In the genomic region with DNA sequence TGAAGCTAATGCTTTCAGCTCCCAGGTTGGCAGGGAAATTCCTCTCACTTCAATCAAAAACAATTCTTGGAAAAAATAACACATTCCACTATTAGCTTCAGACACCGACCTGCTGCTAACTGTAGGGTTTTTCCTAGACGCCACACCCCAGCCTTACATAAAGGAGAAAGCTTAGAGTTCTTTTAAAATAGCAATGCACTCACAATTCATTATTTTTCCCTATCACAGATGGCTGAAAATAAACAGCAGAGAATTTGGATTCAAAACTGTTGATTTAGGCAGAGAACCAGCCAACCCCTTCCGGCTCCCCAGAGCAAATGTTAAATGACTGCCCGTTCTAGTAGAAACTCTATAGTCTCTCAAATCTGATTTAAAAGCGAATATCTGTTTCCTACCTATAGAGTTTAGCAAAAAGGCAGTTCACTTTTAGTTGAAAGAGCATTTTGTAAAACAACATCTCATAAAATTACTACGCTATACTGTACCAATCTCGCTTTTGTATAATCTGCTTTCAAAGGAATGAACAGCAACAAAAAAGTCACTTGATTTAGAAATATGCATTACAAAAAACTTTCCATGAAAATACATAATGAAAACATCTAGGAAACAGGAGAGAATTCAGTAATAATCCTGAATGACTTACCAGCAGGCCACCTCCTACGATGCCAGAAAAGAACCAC, we compare ENCODE assay signal across 8 cellular contexts. TPM values are rescaled to one million over a fixed set of nuclear protein-coding genes. Genes with fewer than 3 reads are reported as not detected.
DNase-seq lines count a peak whose midpoint lies in the region; ATAC-seq and TF ChIP-seq lines count a peak whose summit lies in the region.

No MANE protein-coding gene starts in this region.

- TF ChIP-seq POLR2A in breast epithelium (IDR thresholded peaks at IDR 0.05): no peak
- TF ChIP-seq POLR2A in stomach (IDR thresholded peaks at IDR 0.05): no peak

- H3K9me3 Mint-ChIP-seq in activated CD8-positive, alpha-beta memory T cell treated with anti-CD3 and anti-CD28 coated beads, Interleukin-2, amount 10 ng/mL, durations not matched to agents 7 days and 5 days (ENCODE audit: low read depth): no peaks in the 10 kb centered on the region
- H3K9me3 Mint-ChIP-seq in activated T-cell treated with anti-CD3 and anti-CD28 coated beads, Interleukin-2, amount 50 U/mL, for 4 hours: no peaks in the 10 kb centered on the region

- H3K27me3 Mint-ChIP-seq in activated CD8-positive, alpha-beta memory T cell treated with anti-CD3 and anti-CD28 coated beads, Interleukin-2, amount 10 ng/mL, durations not matched to agents 7 days and 5 days: peaks cover 18% of the 10 kb centered on the region
- H3K27me3 Mint-ChIP-seq in activated T-cell treated with anti-CD3 and anti-CD28 coated beads, Interleukin-2, amount 50 U/mL, for 4 hours (ENCODE audit: low read depth): peaks cover 6% of the 10 kb centered on the region

- no peaks in the 10 kb centered on the region for H3K9me3 ChIP-seq in breast epithelium
- H3K9me3 ChIP-seq in stomach: no peaks in the 10 kb centered on the region

- H3K27ac ChIP-seq in breast epithelium (peak overlapping the region; percentile 85 to 96), stomach (peak overlapping the region; percentile 82 to 93 (median 87))

- no peak for TF ChIP-seq EP300 in stomach (IDR thresholded peaks at IDR 0.05)

- H3K4me1 ChIP-seq in breast epithelium (peaks cover 0 to 1% of the 10 kb centered on the region in 2 donors), stomach (peaks cover 12 to 62% (median 42%) of the 10 kb centered on the region in 4 donors)

- H3K4me3 ChIP-seq in LNCaP clone FGC (ENCODE audit: low read depth, low read length) (peak overlapping the region; percentile 50), breast epithelium (peak overlapping the region; percentile 36 to 60 (median 59)), stomach (peak overlapping the region; percentile 34 to 55 (median 46))

- H3K4me1 Mint-ChIP-seq in activated CD8-positive, alpha-beta memory T cell treated with anti-CD3 and anti-CD28 coated beads, Interleukin-2, amount 10 ng/mL, durations not matched to agents 7 days and 5 days: no peaks in the 10 kb centered on the region
- no peaks in the 10 kb centered on the region for H3K4me1 Mint-ChIP-seq in activated T-cell treated with anti-CD3 and anti-CD28 coated beads, Interleukin-2, amount 50 U/mL, for 4 hours (ENCODE audit: low read depth)

- H3K4me3 Mint-ChIP-seq in activated CD8-positive, alpha-beta memory T cell treated with anti-CD3 and anti-CD28 coated beads, Interleukin-2, amount 10 ng/mL, durations not matched to agents 7 days and 5 days: no peak overlapping the region
- no peak overlapping the region for H3K4me3 Mint-ChIP-seq in activated T-cell treated with anti-CD3 and anti-CD28 coated beads, Interleukin-2, amount 50 U/mL, for 4 hours

- no peak for ATAC-seq in activated CD8-positive, alpha-beta memory T cell treated with anti-CD3 and anti-CD28 coated beads, Interleukin-2, amount 10 ng/mL, durations not matched to agents 7 days and 5 days
- no peak for ATAC-seq in HG02610 (IDR thresholded peaks at IDR 0.05; ENCODE audit: unreplicated experiment)
- no peak for ATAC-seq in activated T-cell treated with anti-CD3 and anti-CD28 coated beads, Interleukin-2, amount 50 U/mL, for 4 hours

- DNase-seq in LNCaP clone FGC (ENCODE audit: low read depth) (peak; percentile 45), breast epithelium (ENCODE audit: low spot score in 2 of 2) (no peak), kidney glomerular epithelial cell (lab: John Stamatoyannopoulos, UW) (peak; percentile 69), stomach (no peak), HK-2 (ENCODE audit: unreplicated experiment) (no peak)
- no peak for DNase-seq in activated CD8-positive, alpha-beta memory T cell treated with anti-CD3 and anti-CD28 coated beads, Interleukin-2, amount 10 ng/mL, durations not matched to agents 7 days and 5 days
- no peak for DNase-seq in activated T-cell treated with anti-CD3 and anti-CD28 coated beads, Interleukin-2, amount 50 U/mL, for 4 hours

- TF ChIP-seq CTCF in LNCaP clone FGC (IDR thresholded peaks at IDR 0.05; ENCODE audit: control insufficient read depth, extremely low read depth, insufficient read depth): no peak
- no peak for TF ChIP-seq CTCF in breast epithelium (IDR thresholded peaks at IDR 0.05)
- no peak for TF ChIP-seq CTCF in stomach (IDR thresholded peaks at IDR 0.05)

- CTCF ChIA-PET in activated CD8-positive, alpha-beta memory T cell treated with anti-CD3 and anti-CD28 coated beads, Interleukin-2, amount 10 ng/mL, durations not matched to agents 7 days and 5 days (lab: Charles Lee): no interaction called here

- H3K27ac Mint-ChIP-seq in activated CD8-positive, alpha-beta memory T cell treated with anti-CD3 and anti-CD28 coated beads, Interleukin-2, amount 10 ng/mL, durations not matched to agents 7 days and 5 days: no peak overlapping the region

- WGBS in stomach, 5 donors: 11 to 24% (median 21%) methylated on average over 8 of the region's 8 CpGs

- intact Hi-C loops in breast epithelium (cut with DNase I; ENCODE audit: low total_unique reads) (loop anchor here (10.0 kb wide), 1 partner anchor 98 kb away; a partner anchor contains a TSS), stomach (cut with DNase I; ENCODE audit: low total_unique reads) (no loop called here)

- no peaks in the 10 kb centered on the region for H3K36me3 Mint-ChIP-seq in activated CD8-positive, alpha-beta memory T cell treated with anti-CD3 and anti-CD28 coated beads, Interleukin-2, amount 10 ng/mL, durations not matched to agents 7 days and 5 days
- H3K36me3 Mint-ChIP-seq in activated T-cell treated with anti-CD3 and anti-CD28 coated beads, Interleukin-2, amount 50 U/mL, for 4 hours (ENCODE audit: insufficient read depth): no peaks in the 10 kb centered on the region

- H3K36me3 ChIP-seq in breast epithelium (no peaks in the 10 kb centered on the region), stomach (peaks cover 0 to 20% (median 4%) of the 10 kb centered on the region in 4 donors)

- H3K27me3 ChIP-seq in breast epithelium (no peaks in the 10 kb centered on the region), stomach (no peaks in the 10 kb centered on the region)

RNA-seq across cellular contexts. Expression of a gene that starts 0.6 kb away (rescaled TPM):
- 100 to 1,000 TPM in 2 of 3 donors, 10 to 100 TPM in 1; 48.5 to 559 (median 290) TPM for total RNA-seq in breast epithelium
- 100 to 1,000 TPM in 2 of 5 donors, 10 to 100 TPM in 3; 29.8 to 468 (median 57.6) TPM for total RNA-seq in stomach
- polyA plus RNA-seq in stomach: 100 to 1,000 TPM in 1 of 3 donors, 10 to 100 TPM in 2; 82.8 to 160 (median 97.2) TPM
- total RNA-seq in activated CD8-positive, alpha-beta memory T cell treated with anti-CD3 and anti-CD28 coated beads, Interleukin-2, amount 10 ng/mL, durations not matched to agents 7 days and 5 days: not detected
- total RNA-seq in activated T-cell treated with anti-CD3 and anti-CD28 coated beads, Interleukin-2, amount 50 U/mL, for 4 hours: 1 to 10 TPM in 1 of 3 donors, under 1 TPM in 2; 0.22 to 1.3 (median 0.37) TPM

RNA-seq across cellular contexts. Expression of a gene that starts 43.4 kb away (rescaled TPM):
- total RNA-seq in breast epithelium: 10 to 100 TPM in 2 of 3 donors, 1 to 10 TPM in 1; 7.2 to 43.8 (median 25.9) TPM
- 10 to 100 TPM in 1 of 5 donors, 1 to 10 TPM in 3, not detected in 1; 1.8 to 26.1 (median 5.6) TPM for total RNA-seq in stomach
- 1 to 10 TPM in 1 of 3 donors, under 1 TPM in 2; 0.45 to 1.2 (median 0.87) TPM for polyA plus RNA-seq in stomach
- not detected for total RNA-seq in activated CD8-positive, alpha-beta memory T cell treated with anti-CD3 and anti-CD28 coated beads, Interleukin-2, amount 10 ng/mL, durations not matched to agents 7 days and 5 days
- not detected for total RNA-seq in activated T-cell treated with anti-CD3 and anti-CD28 coated beads, Interleukin-2, amount 50 U/mL, for 4 hours

Comparison
In these comparisons a context has a peak if more than half of its experiments do, and no peak if none do; other contexts are left out.
1. DNase-seq: peak in LNCaP clone FGC (single experiment) and kidney glomerular epithelial cell (single experiment); none in breast epithelium (0 of 2), stomach (single experiment), activated CD8-positive, alpha-beta memory T cell treated with anti-CD3 and anti-CD28 coated beads, Interleukin-2, amount 10 ng/mL, durations not matched to agents 7 days and 5 days (single experiment), activated T-cell treated with anti-CD3 and anti-CD28 coated beads, Interleukin-2, amount 50 U/mL, for 4 hours (single experiment) and HK-2 (single experiment).
2. RNA of a gene that starts 0.6 kb away (total RNA-seq): 48.5 to 559 TPM in breast epithelium and 29.8 to 468 TPM in stomach; 0.22 to 1.3 TPM in activated T-cell treated with anti-CD3 and anti-CD28 coated beads, Interleukin-2, amount 50 U/mL, for 4 hours and not detected in activated CD8-positive, alpha-beta memory T cell treated with anti-CD3 and anti-CD28 coated beads, Interleukin-2, amount 10 ng/mL, durations not matched to agents 7 days and 5 days; every median in the first group is over 10 times any median in the second.
3. Peak in every context shown above with its lines, with median percentiles within 50 percentile points of each other: H3K4me3 ChIP-seq.